In the genomic region with DNA sequence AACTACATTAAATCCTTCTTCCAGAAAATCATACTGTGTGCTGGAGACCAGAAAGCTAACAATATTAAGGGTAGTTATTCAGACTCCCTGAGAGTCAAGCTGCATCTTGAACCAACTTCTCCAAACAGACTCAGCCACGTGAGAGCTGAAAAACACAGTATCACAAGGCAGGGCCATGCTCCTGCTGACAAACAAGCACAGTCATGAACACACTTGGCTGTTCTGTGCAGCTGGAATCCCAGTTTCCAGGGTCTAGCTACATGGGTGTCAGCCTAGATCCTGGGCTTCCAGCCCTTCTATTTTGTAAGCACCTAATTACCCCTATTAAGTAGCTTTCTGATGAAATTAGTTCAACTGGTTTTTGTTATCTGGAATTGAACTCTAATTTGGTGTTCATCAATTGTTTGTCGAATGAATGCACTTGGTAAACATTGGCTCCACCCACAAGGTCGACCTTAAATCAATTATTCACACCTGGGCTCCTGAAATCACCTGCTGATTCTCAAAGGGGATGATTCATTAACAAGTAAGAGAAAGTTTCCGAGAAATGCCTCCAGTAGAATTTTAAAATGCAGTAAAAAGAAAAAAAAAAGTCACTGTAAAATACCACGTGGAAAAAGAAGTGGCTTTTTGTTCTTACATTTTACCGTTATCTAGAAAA, we compare ENCODE assay signal across 26 cellular contexts.
DNase-seq lines count a peak whose midpoint lies in the region; ATAC-seq and TF ChIP-seq lines count a peak whose summit lies in the region.
"Had no signal": no experiment of that assay in that cellular context is flagged by ENCODE, and none has a peak within 500 bp of the region (broad histone marks: within the 10 kb centered on the region; RNA-seq: fewer than 3 reads in every experiment).

No MANE protein-coding gene starts in this region.

- H3K4me1 Mint-ChIP-seq in T-helper 17 cell, result no peaks in the 10 kb centered on the region
- H3K4me1 Mint-ChIP-seq in activated CD4-positive, alpha-beta memory T cell treated with anti-CD3 and anti-CD28 coated beads, Interleukin-2, amount 10 ng/mL, durations not matched to agents 7 days and 5 days, result peaks cover 3% of the 10 kb centered on the region
- H3K4me1 Mint-ChIP-seq: activated CD4-positive, alpha-beta T cell treated with anti-CD3 and anti-CD28 coated beads for 36 hours; activated naive CD8-positive, alpha-beta T cell treated with anti-CD3 and anti-CD28 coated beads for 36 hours; CD14-positive monocyte had no signal

- H3K9me3 Mint-ChIP-seq in activated CD4-positive, alpha-beta memory T cell treated with anti-CD3 and anti-CD28 coated beads, Interleukin-2, amount 10 ng/mL, durations not matched to agents 7 days and 5 days, result peaks cover 2% of the 10 kb centered on the region
- H3K9me3 Mint-ChIP-seq: activated naive CD8-positive, alpha-beta T cell treated with anti-CD3 and anti-CD28 coated beads for 36 hours; T-helper 1 cell treated with Interleukin-12 subunit alpha and Interleukin-12 subunit beta and Interleukin-4 antibody, amounts not matched to agents 30 μg/mL and 1 μg/mL, for 36 hours had no signal

- peak; percentile 40 for ATAC-seq in Right ventricle myocardium inferior
- ATAC-seq in T-helper 17 cell, result no peak
- no peak for ATAC-seq in HG03196 (IDR thresholded peaks at IDR 0.05; ENCODE audit: unreplicated experiment)
- ATAC-seq: activated CD4-positive, alpha-beta T cell treated with anti-CD3 and anti-CD28 coated beads for 36 hours had no signal

- intact Hi-C loops in Right ventricle myocardium inferior (cut with DNase I) (no loop called here), cardiac septum (cut with DNase I) (no loop called here)

- H3K4me3 ChIP-seq in fibroblast of the aortic adventitia (ENCODE audit: low read depth, low read length), result no peak overlapping the region
- H3K4me3 ChIP-seq: ascending aorta, lower lobe of right lung, thoracic aorta, uterus had no signal

- no peak for DNase-seq in Right ventricle myocardium inferior (ENCODE audit: missing footprints)
- no peak for DNase-seq in cardiac septum (ENCODE audit: low spot score)
- peak; percentile 35 for DNase-seq in fibroblast of the aortic adventitia (ENCODE audit: low read depth)
- peak; percentile 22 for DNase-seq in mucosa of gallbladder (ENCODE audit: low spot score)
- no peak for DNase-seq in NCI-H510A (lab: John Stamatoyannopoulos, UW)
- no peak for DNase-seq in T-helper 17 cell
- DNase-seq in activated CD4-positive, alpha-beta memory T cell treated with anti-CD3 and anti-CD28 coated beads, Interleukin-2, amount 10 ng/mL, durations not matched to agents 7 days and 5 days, result no peak
- DNase-seq: 8988T; activated CD4-positive, alpha-beta T cell treated with anti-CD3 and anti-CD28 coated beads for 36 hours; activated CD8-positive, alpha-beta memory T cell treated with anti-CD3 and anti-CD28 coated beads for 24 hours; activated effector memory CD4-positive, alpha-beta T cell treated with anti-CD3 and anti-CD28 coated beads, Interleukin-2, amount 50 U/mL, for 16 hours; activated naive CD8-positive, alpha-beta T cell treated with anti-CD3 and anti-CD28 coated beads for 36 hours; activated T-cell treated with anti-CD3 and anti-CD28 coated beads, Interleukin-2, amount 50 U/mL, for 1 hour; central memory CD4-positive, alpha-beta T cell; dermis blood vessel endothelial cell; lower lobe of right lung; NCI-H2029 treated with DMSO at 0.1 percent for 48 hours; NCI-H2227 treated with DMSO at 0.1 percent for 48 hours; SK-N-SH; stimulated activated naive CD4-positive, alpha-beta T cell treated with Interleukin-2 at 50 U/mL for 16 hours; uterus had no signal

- no peak for TF ChIP-seq CTCF in fibroblast of the aortic adventitia (IDR thresholded peaks at IDR 0.05; ENCODE audit: insufficient read depth, low read length)

- H3K36me3 Mint-ChIP-seq in T-helper 17 cell (ENCODE audit: low read depth), result no peaks in the 10 kb centered on the region
- H3K36me3 Mint-ChIP-seq in activated CD4-positive, alpha-beta memory T cell treated with anti-CD3 and anti-CD28 coated beads, Interleukin-2, amount 10 ng/mL, durations not matched to agents 7 days and 5 days (ENCODE audit: low read depth), result no peaks in the 10 kb centered on the region
- H3K36me3 Mint-ChIP-seq: activated naive CD8-positive, alpha-beta T cell treated with anti-CD3 and anti-CD28 coated beads for 36 hours; CD14-positive monocyte had no signal

- H3K4me3 Mint-ChIP-seq in T-helper 17 cell, result no peak overlapping the region
- H3K4me3 Mint-ChIP-seq in activated CD4-positive, alpha-beta memory T cell treated with anti-CD3 and anti-CD28 coated beads, Interleukin-2, amount 10 ng/mL, durations not matched to agents 7 days and 5 days, result no peak overlapping the region
- H3K4me3 Mint-ChIP-seq: activated CD4-positive, alpha-beta T cell treated with anti-CD3 and anti-CD28 coated beads for 36 hours; activated naive CD8-positive, alpha-beta T cell treated with anti-CD3 and anti-CD28 coated beads for 36 hours; CD14-positive monocyte; T-helper 1 cell treated with Interleukin-12 subunit alpha and Interleukin-12 subunit beta and Interleukin-4 antibody, amounts not matched to agents 30 μg/mL and 1 μg/mL, for 36 hours had no signal

- CTCF ChIA-PET in activated CD4-positive, alpha-beta memory T cell treated with anti-CD3 and anti-CD28 coated beads, Interleukin-2, amount 10 ng/mL, durations not matched to agents 7 days and 5 days (lab: Charles Lee), result no interaction called here

- H3K27me3 Mint-ChIP-seq in T-helper 17 cell, result peaks cover 6% of the 10 kb centered on the region
- H3K27me3 Mint-ChIP-seq in activated CD4-positive, alpha-beta memory T cell treated with anti-CD3 and anti-CD28 coated beads, Interleukin-2, amount 10 ng/mL, durations not matched to agents 7 days and 5 days, result no peaks in the 10 kb centered on the region
- H3K27me3 Mint-ChIP-seq: activated naive CD8-positive, alpha-beta T cell treated with anti-CD3 and anti-CD28 coated beads for 36 hours had no signal

- H3K9me3 ChIP-seq in T-helper 17 cell (ENCODE audit: control insufficient read depth, low read length, poor library complexity, severe bottlenecking), result no peaks in the 10 kb centered on the region
- H3K9me3 ChIP-seq: ascending aorta, lower lobe of right lung, SK-N-SH, thoracic aorta, uterus had no signal

- POLR2A ChIA-PET in activated CD4-positive, alpha-beta memory T cell treated with anti-CD3 and anti-CD28 coated beads, Interleukin-2, amount 10 ng/mL, durations not matched to agents 7 days and 5 days (lab: Charles Lee), result no interaction called here

- H3K27ac Mint-ChIP-seq in T-helper 17 cell, result no peak overlapping the region
- H3K27ac Mint-ChIP-seq in activated CD4-positive, alpha-beta memory T cell treated with anti-CD3 and anti-CD28 coated beads, Interleukin-2, amount 10 ng/mL, durations not matched to agents 7 days and 5 days, result no peak overlapping the region
- H3K27ac Mint-ChIP-seq: activated CD4-positive, alpha-beta T cell treated with anti-CD3 and anti-CD28 coated beads for 36 hours; activated naive CD8-positive, alpha-beta T cell treated with anti-CD3 and anti-CD28 coated beads for 36 hours; CD14-positive monocyte; T-helper 1 cell treated with Interleukin-12 subunit alpha and Interleukin-12 subunit beta and Interleukin-4 antibody, amounts not matched to agents 30 μg/mL and 1 μg/mL, for 36 hours had no signal

Comparison
In these comparisons a context has a peak if more than half of its experiments do, and no peak if none do; other contexts are left out.
1. DNase-seq: peak in fibroblast of the aortic adventitia (single experiment) and mucosa of gallbladder (single experiment); none in Right ventricle myocardium inferior (single experiment), cardiac septum (single experiment), NCI-H510A (single experiment), T-helper 17 cell (0 of 3) and activated CD4-positive, alpha-beta memory T cell treated with anti-CD3 and anti-CD28 coated beads, Interleukin-2, amount 10 ng/mL, durations not matched to agents 7 days and 5 days (single experiment).